Comparison of ENCODE assay signal across 1 cellular context in the genomic region with DNA sequence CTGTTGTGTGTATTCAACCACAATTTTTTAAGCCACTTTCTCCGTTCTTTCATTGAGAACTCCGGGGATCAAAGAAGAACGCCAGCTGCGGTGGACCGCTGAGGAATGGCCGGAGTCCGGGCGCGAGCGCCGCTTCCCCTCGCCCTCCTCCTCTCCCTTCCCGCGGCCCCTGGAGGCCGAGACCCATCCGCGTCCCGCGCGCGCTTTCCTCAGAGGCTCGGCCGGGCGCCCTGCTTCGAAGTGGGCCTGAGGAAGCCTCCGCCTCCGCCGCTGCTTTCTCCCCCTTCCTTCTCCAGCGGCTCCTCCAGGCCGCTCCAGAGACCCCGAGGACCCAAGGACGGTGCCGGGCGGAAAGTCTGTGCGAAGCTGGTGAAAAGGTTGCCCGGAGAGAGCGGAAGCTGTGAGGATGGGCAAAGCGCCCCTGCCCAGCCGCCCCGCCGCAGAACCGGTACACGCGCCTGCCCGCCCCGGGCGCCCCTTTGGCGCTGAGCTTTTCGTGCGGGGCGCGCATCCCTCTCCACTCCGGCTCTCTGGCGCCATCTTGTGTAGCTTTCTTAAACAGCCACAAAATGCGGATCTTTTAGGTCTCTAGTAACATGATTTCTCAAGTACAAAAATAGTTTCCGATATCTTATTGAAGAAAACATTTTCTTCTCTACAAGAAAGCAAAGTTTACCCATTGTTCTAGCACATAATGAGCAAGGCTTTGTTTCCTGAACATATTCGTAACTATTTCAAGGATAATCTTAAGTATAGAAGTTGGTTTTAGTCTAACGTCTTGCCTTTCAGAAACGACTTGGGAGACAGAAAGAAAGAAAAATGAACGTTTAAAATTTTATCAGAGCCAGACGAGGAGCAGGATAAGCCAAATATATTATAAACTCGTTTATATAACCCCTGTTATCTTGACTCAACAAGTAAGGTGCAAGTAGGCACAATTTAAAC.
TF ChIP-seq lines count a peak whose summit lies in the region.

No MANE protein-coding gene starts in this region.

TF ChIP-seq in SK-N-SH, 30 proteins besides CTCF, POLR2A, EP300 and RAD21 (continued from another document):
- TF ChIP-seq, protein P1, sequence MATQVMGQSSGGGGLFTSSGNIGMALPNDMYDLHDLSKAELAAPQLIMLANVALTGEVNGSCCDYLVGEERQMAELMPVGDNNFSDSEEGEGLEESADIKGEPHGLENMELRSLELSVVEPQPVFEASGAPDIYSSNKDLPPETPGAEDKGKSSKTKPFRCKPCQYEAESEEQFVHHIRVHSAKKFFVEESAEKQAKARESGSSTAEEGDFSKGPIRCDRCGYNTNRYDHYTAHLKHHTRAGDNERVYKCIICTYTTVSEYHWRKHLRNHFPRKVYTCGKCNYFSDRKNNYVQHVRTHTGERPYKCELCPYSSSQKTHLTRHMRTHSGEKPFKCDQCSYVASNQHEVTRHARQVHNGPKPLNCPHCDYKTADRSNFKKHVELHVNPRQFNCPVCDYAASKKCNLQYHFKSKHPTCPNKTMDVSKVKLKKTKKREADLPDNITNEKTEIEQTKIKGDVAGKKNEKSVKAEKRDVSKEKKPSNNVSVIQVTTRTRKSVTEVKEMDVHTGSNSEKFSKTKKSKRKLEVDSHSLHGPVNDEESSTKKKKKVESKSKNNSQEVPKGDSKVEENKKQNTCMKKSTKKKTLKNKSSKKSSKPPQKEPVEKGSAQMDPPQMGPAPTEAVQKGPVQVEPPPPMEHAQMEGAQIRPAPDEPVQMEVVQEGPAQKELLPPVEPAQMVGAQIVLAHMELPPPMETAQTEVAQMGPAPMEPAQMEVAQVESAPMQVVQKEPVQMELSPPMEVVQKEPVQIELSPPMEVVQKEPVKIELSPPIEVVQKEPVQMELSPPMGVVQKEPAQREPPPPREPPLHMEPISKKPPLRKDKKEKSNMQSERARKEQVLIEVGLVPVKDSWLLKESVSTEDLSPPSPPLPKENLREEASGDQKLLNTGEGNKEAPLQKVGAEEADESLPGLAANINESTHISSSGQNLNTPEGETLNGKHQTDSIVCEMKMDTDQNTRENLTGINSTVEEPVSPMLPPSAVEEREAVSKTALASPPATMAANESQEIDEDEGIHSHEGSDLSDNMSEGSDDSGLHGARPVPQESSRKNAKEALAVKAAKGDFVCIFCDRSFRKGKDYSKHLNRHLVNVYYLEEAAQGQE (IDR thresholded peaks at IDR 0.05; ENCODE audit: low read depth, low read length): no peak
- TF ChIP-seq NRF1 (IDR thresholded peaks at IDR 0.05; ENCODE audit: low read depth, low read length): 0 out of 2 replicates have a peak, but pooled peaks have one; percentile 35
- peak; percentile 85 for TF ChIP-seq SMC3 (IDR thresholded peaks at IDR 0.05; ENCODE audit: low read depth, low read length)
- 0 out of 2 replicates have a peak, but pooled peaks have one; percentile 21 for TF ChIP-seq RCOR1 (IDR thresholded peaks at IDR 0.05; ENCODE audit: low read length)
- peak; percentile 14 for TF ChIP-seq CHD2 (IDR thresholded peaks at IDR 0.05; ENCODE audit: low read length, partially characterized antibody)
